ENCODE assay signal across 2 cellular contexts in the genomic region with DNA sequence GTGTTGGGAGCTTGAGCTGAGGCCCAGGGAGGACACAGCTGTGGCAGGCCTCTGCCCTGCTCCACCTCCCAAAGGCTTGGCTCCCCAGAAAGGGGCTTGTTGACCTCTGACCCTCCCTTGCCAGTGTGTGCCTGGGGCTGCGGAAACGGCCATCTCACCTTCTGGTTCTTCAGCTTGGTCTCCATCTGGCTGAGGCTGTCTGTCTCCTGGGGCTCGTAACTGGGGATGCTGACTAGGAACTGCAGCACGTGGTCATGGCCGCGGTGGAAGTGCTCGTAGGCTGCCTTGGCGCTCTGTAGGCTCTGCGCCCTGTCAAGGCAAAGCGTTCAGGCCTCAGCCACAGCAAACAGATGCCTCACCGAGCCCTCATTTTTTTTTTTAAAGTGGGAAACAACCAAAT.
A peak's percentile ranks its signal among the peaks of the same experiment; 100 is the strongest.
TF ChIP-seq lines count a peak whose summit lies in the region.

No MANE protein-coding gene starts in this region.

TF ChIP-seq in IMR-90, 13 proteins besides CTCF, POLR2A, EP300 and RAD21:
- TF ChIP-seq NFE2L2 (IDR thresholded peaks at IDR 0.05; ENCODE audit: low read depth, low read length) (no peak), RFX5 (IDR thresholded peaks at IDR 0.05; ENCODE audit: low read depth, low read length) (no peak), MXI1 (IDR thresholded peaks at IDR 0.05; ENCODE audit: borderline replicate concordance, low read depth, low read length) (no peak), RCOR1 (IDR thresholded peaks at IDR 0.05; ENCODE audit: insufficient replicate concordance, low read length) (no peak), MAZ (IDR thresholded peaks at IDR 0.05; ENCODE audit: borderline replicate concordance, low read depth, low read length) (no peak), FOS (IDR thresholded peaks at IDR 0.05; ENCODE audit: low read depth, low read length) (no peak), SMC3 (IDR thresholded peaks at IDR 0.05; ENCODE audit: low read depth, low read length) (no peak), CHD1 (IDR thresholded peaks at IDR 0.05; ENCODE audit: low read depth, low read length) (no peak)
- TF ChIP-seq, protein P1, sequence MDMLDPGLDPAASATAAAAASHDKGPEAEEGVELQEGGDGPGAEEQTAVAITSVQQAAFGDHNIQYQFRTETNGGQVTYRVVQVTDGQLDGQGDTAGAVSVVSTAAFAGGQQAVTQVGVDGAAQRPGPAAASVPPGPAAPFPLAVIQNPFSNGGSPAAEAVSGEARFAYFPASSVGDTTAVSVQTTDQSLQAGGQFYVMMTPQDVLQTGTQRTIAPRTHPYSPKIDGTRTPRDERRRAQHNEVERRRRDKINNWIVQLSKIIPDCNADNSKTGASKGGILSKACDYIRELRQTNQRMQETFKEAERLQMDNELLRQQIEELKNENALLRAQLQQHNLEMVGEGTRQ (IDR thresholded peaks at IDR 0.05; ENCODE audit: low read depth, low read length), result no peak
- TF ChIP-seq, protein P2, sequence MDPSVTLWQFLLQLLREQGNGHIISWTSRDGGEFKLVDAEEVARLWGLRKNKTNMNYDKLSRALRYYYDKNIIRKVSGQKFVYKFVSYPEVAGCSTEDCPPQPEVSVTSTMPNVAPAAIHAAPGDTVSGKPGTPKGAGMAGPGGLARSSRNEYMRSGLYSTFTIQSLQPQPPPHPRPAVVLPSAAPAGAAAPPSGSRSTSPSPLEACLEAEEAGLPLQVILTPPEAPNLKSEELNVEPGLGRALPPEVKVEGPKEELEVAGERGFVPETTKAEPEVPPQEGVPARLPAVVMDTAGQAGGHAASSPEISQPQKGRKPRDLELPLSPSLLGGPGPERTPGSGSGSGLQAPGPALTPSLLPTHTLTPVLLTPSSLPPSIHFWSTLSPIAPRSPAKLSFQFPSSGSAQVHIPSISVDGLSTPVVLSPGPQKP (IDR thresholded peaks at IDR 0.05; ENCODE audit: borderline replicate concordance, low read depth, low read length), result no peak

TF ChIP-seq in K562, 482 proteins besides CTCF, POLR2A, EP300 and RAD21:
- no peak for TF ChIP-seq ETV1 (tag; conservative IDR thresholded peaks at IDR 0.05; ENCODE audit: low read depth)
- TF ChIP-seq, protein P3, sequence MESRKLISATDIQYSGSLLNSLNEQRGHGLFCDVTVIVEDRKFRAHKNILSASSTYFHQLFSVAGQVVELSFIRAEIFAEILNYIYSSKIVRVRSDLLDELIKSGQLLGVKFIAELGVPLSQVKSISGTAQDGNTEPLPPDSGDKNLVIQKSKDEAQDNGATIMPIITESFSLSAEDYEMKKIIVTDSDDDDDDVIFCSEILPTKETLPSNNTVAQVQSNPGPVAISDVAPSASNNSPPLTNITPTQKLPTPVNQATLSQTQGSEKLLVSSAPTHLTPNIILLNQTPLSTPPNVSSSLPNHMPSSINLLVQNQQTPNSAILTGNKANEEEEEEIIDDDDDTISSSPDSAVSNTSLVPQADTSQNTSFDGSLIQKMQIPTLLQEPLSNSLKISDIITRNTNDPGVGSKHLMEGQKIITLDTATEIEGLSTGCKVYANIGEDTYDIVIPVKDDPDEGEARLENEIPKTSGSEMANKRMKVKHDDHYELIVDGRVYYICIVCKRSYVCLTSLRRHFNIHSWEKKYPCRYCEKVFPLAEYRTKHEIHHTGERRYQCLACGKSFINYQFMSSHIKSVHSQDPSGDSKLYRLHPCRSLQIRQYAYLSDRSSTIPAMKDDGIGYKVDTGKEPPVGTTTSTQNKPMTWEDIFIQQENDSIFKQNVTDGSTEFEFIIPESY (CRISPR knock-in tag; IDR thresholded peaks at IDR 0.05), result peak; percentile 44; the same call in 1 of the 2 replicates
- 0 out of 2 replicates have a peak, but pooled peaks have one; percentile 3 for TF ChIP-seq POLR2G (IDR thresholded peaks at IDR 0.05; ENCODE audit: low read depth, low read length)
- no peak for TF ChIP-seq TRIM28 (IDR thresholded peaks at IDR 0.05)
